9 cellular contexts compared by ENCODE assay signal in genomic region chr3:139098391-139098790, GRCh38. TPM values are rescaled to one million over a fixed set of nuclear protein-coding genes. Genes with fewer than 3 reads are reported as not detected.
"Had no signal": no experiment of that assay in that cellular context is flagged by ENCODE, and none has a peak within 500 bp of the region (broad histone marks: within the 10 kb centered on the region; RNA-seq: fewer than 3 reads in every experiment).

No MANE protein-coding gene starts in this region.

- FAIRE-seq: G401.6, GM12878, GM12891, GM12892, GM18507, GM19239 had no signal

- DNase-seq: GDM1, GF-D8 had no signal

- ATAC-seq: GM12878 had no signal

- H3K4me3 ChIP-seq: GM12878 had no signal

RNA-seq across cellular contexts. Expression of gene PRR23C, which starts 53.7 kb away (rescaled TPM):
- total RNA-seq: G401, GM12878 had no signal
- polyA plus RNA-seq: GM12878 had no signal
